ENCODE assay signal across 1 cellular context in the genomic region with DNA sequence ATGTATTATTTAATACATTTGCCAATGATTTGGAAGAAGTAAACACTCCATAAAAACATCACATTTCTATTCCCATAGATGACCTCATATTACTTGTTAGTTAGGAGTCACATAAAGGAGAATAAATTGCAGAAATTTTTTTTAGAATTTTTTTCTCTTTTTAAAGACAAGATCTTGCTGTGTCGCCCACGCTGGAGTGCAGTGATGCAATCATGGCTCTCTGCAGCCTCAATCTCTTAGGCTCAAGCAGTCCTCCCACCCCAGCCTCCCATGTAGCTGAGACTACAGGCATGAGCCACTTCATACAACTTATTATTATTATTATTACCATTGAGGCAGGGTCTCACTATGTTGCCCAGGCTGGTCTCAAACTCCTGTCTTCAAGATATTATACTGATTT.
TF ChIP-seq lines count a peak whose summit lies in the region.

No MANE protein-coding gene starts in this region.

TF ChIP-seq in K562, 482 proteins besides CTCF, POLR2A, EP300 and RAD21:
- no peak for TF ChIP-seq ETV5 (CRISPR knock-in tag; IDR thresholded peaks at IDR 0.05; ENCODE audit: low read depth)
- no peak for TF ChIP-seq RFX1 (IDR thresholded peaks at IDR 0.05)
- TF ChIP-seq SMARCE1 (IDR thresholded peaks at IDR 0.05) = no peak
- no peak for TF ChIP-seq NR4A1 (CRISPR knock-in tag; IDR thresholded peaks at IDR 0.05)
- TF ChIP-seq NR4A1 (tag; IDR thresholded peaks at IDR 0.05) = no peak
- no peak for TF ChIP-seq ZHX1 (conservative IDR thresholded peaks at IDR 0.05; ENCODE audit: low read length)
- TF ChIP-seq KHSRP (IDR thresholded peaks at IDR 0.05) = no peak
- TF ChIP-seq STAT6 (CRISPR knock-in tag; IDR thresholded peaks at IDR 0.05) = no peak
- 0 out of 2 replicates have a peak, but pooled peaks have one; percentile 20 for TF ChIP-seq CEBPG (CRISPR knock-in tag; IDR thresholded peaks at IDR 0.05)
- peak; percentile 55 to 82; a peak in 3 of 4 replicates for TF ChIP-seq CEBPG (tag; conservative IDR thresholded peaks at IDR 0.05 in 1 of 2, IDR thresholded peaks at IDR 0.05 in 1 of 2)
- no peak for TF ChIP-seq ZNF696 (CRISPR knock-in tag; conservative IDR thresholded peaks at IDR 0.05)
- no peak for TF ChIP-seq FOXA1 (IDR thresholded peaks at IDR 0.05; ENCODE audit: borderline replicate concordance)
- peak; percentile 77 for TF ChIP-seq CEBPB (tag; IDR thresholded peaks at IDR 0.05)
- TF ChIP-seq RCOR1 (IDR thresholded peaks at IDR 0.05; ENCODE audit: borderline replicate concordance in 1 of 2, low read depth in 2 of 2, low read length in 2 of 2) = 0 out of 4 replicates have a peak, but pooled peaks of 1 of the 2 experiments have one; percentile 10
- TF ChIP-seq EGR1 (conservative IDR thresholded peaks at IDR 0.05) = peak; percentile 37; the same call in 1 of the 2 replicates
- TF ChIP-seq MCM5 (IDR thresholded peaks at IDR 0.05; ENCODE audit: low read depth) = no peak
- no peak for TF ChIP-seq NR2C2 (CRISPR knock-in tag; IDR thresholded peaks at IDR 0.05)
- no peak for TF ChIP-seq NR2C2 (tag; IDR thresholded peaks at IDR 0.05)
- TF ChIP-seq, protein P1, sequence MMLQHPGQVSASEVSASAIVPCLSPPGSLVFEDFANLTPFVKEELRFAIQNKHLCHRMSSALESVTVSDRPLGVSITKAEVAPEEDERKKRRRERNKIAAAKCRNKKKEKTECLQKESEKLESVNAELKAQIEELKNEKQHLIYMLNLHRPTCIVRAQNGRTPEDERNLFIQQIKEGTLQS (IDR thresholded peaks at IDR 0.05) = peak; percentile 87
- TF ChIP-seq, protein P1 (CRISPR knock-in tag; conservative IDR thresholded peaks at IDR 0.05) = no peak
